Comparison of ENCODE assay signal across 14 cellular contexts in genomic region chr9:3980771-3981170, GRCh38.
DNase-seq lines count a peak whose midpoint lies in the region; ATAC-seq, FAIRE-seq and TF ChIP-seq lines count a peak whose summit lies in the region.
"Had no signal": no experiment of that assay in that cellular context is flagged by ENCODE, and none has a peak within 500 bp of the region (broad histone marks: within the 10 kb centered on the region; RNA-seq: fewer than 3 reads in every experiment).

No MANE protein-coding gene starts in this region.

- H3K27ac Mint-ChIP-seq in stimulated activated naive CD8-positive, alpha-beta T cell treated with anti-CD3 and anti-CD28 coated beads, Interleukin-15, amount 100 ng/mL, for 72 hours = no peak overlapping the region
- H3K27ac Mint-ChIP-seq: natural killer cell had no signal

- in situ Hi-C loops in mammary epithelial cell (cut with MboI; ENCODE audit: low sequenced_read_pairs in 2 of 2) = no loop called here

- H2AFZ ChIP-seq in mammary epithelial cell (ENCODE audit: low read depth, low read length) = no peak overlapping the region

- H3K4me2 ChIP-seq in mammary epithelial cell (ENCODE audit: insufficient read depth, low read depth, low read length) = no peak overlapping the region

- H3K4me3 ChIP-seq in fibroblast of the aortic adventitia (ENCODE audit: low read depth, low read length) (no peak overlapping the region), pancreas (no peak overlapping the region), mammary epithelial cell (replicated peaks in 1 of 3; ENCODE audit: insufficient read depth in 1 of 3, low read depth in 2 of 3, low read length in 3 of 3) (no peak overlapping the region)

- H3K79me2 ChIP-seq in mammary epithelial cell (ENCODE audit: insufficient read depth, low read length) = no peaks in the 10 kb centered on the region

- H3K27me3 Mint-ChIP-seq in stimulated activated naive CD8-positive, alpha-beta T cell treated with anti-CD3 and anti-CD28 coated beads, Interleukin-15, amount 100 ng/mL, for 72 hours = no peaks in the 10 kb centered on the region

- H3K4me1 Mint-ChIP-seq in stimulated activated naive CD8-positive, alpha-beta T cell treated with anti-CD3 and anti-CD28 coated beads, Interleukin-15, amount 100 ng/mL, for 72 hours = no peaks in the 10 kb centered on the region
- H3K4me1 Mint-ChIP-seq: natural killer cell had no signal

- H3K27me3 ChIP-seq in pancreas = no peaks in the 10 kb centered on the region
- no peaks in the 10 kb centered on the region for H3K27me3 ChIP-seq in mammary epithelial cell (ENCODE audit: insufficient read depth, low read length)

- H3K36me3 ChIP-seq in pancreas = no peaks in the 10 kb centered on the region
- H3K36me3 ChIP-seq in mammary epithelial cell (ENCODE audit: insufficient read depth, low read length) = no peaks in the 10 kb centered on the region

- H3K9me3 ChIP-seq in pancreas (no peaks in the 10 kb centered on the region), mammary epithelial cell (replicated peaks; ENCODE audit: insufficient read depth, low read length) (no peaks in the 10 kb centered on the region)

- H4K20me1 ChIP-seq in mammary epithelial cell (ENCODE audit: insufficient read depth, low read length) = no peaks in the 10 kb centered on the region

- H3K9ac ChIP-seq in mammary epithelial cell (ENCODE audit: insufficient read depth, low read length) = no peak overlapping the region

- FAIRE-seq in pancreas (lab: Jason Lieb, UNC) = no peak
- FAIRE-seq: H54 had no signal

- no peak overlapping the region for H3K4me3 Mint-ChIP-seq in stimulated activated naive CD8-positive, alpha-beta T cell treated with anti-CD3 and anti-CD28 coated beads, Interleukin-15, amount 100 ng/mL, for 72 hours
- H3K4me3 Mint-ChIP-seq: natural killer cell had no signal

- ATAC-seq in pancreas (peak in 3 of 4 donors; percentile 34 to 55 (median 38)), GM21423 (IDR thresholded peaks at IDR 0.05; ENCODE audit: unreplicated experiment) (no peak)
- no peak for ATAC-seq in stimulated activated naive CD8-positive, alpha-beta T cell treated with anti-CD3 and anti-CD28 coated beads, Interleukin-15, amount 100 ng/mL, for 72 hours
- ATAC-seq: natural killer cell, Panc1 had no signal

- CTCF ChIA-PET in mammary epithelial cell (lab: Charles Lee; ENCODE audit: low non-redundant PET) = no interaction called here

- TF ChIP-seq CTCF in fibroblast of the aortic adventitia (IDR thresholded peaks at IDR 0.05; ENCODE audit: insufficient read depth, low read length) = no peak
- TF ChIP-seq CTCF in pancreas (IDR thresholded peaks at IDR 0.05) = no peak
- TF ChIP-seq CTCF in mammary epithelial cell (conservative IDR thresholded peaks at IDR 0.05 in 1 of 2, IDR thresholded peaks at IDR 0.05 in 1 of 2; ENCODE audit: extremely low read depth in 1 of 2, insufficient read depth in 1 of 2, low read depth in 1 of 2, low read length in 2 of 2) = no peak

- 36 to 39% methylated on average over 9 of the region's 9 CpGs for WGBS in pancreas, 2 donors
- 23% methylated on average over 8 of the region's 9 CpGs for WGBS in mammary epithelial cell (ENCODE audit: low coverage, missing lambda C conversion rate)

- H3K4me1 ChIP-seq in pancreas (no peaks in the 10 kb centered on the region), mammary epithelial cell (ENCODE audit: insufficient read depth, low read length) (no peaks in the 10 kb centered on the region)

- intact Hi-C loops in pancreas (cut with DNase I) = loop anchor here in 1 of 3 donors (5.0 kb wide), 1 partner anchor 382 kb away; no protein-coding TSS in a partner anchor
- intact Hi-C loops in mammary epithelial cell (cut with micrococcal nuclease) = no loop called here

- no peak overlapping the region for H3K27ac ChIP-seq in pancreas
- H3K27ac ChIP-seq in mammary epithelial cell (ENCODE audit: insufficient read depth, low read depth, low read length) = no peak overlapping the region

- dilution Hi-C loops in mammary epithelial cell (cut with HindIII; ENCODE audit: low sequenced_read_pairs) = no loop called here

- DNase-seq in DMS 273 treated with DMSO at 0.1 percent for 48 hours (lab: John Stamatoyannopoulos, UW) (peak; percentile 20), NCI-H446 treated with DMSO at 0.1 percent for 48 hours (lab: John Stamatoyannopoulos, UW) (peak; percentile 86), fibroblast of the aortic adventitia (ENCODE audit: low read depth) (peak; percentile 59), pancreas (no peak), A172 (ENCODE audit: low spot score) (no peak), mammary epithelial cell (no peak)
- no peak for DNase-seq in stimulated activated naive CD8-positive, alpha-beta T cell treated with anti-CD3 and anti-CD28 coated beads, Interleukin-15, amount 100 ng/mL, for 72 hours
- DNase-seq: COR-L47; natural killer cell; NCI-H1694 treated with DMSO at 0.1 percent for 48 hours; stimulated activated naive CD4-positive, alpha-beta T cell treated with Interleukin-2 at 50 U/mL for 16 hours had no signal

- H3K9me3 Mint-ChIP-seq in stimulated activated naive CD8-positive, alpha-beta T cell treated with anti-CD3 and anti-CD28 coated beads, Interleukin-15, amount 100 ng/mL, for 72 hours = peaks cover 9 to 18% of the 10 kb centered on the region in 2 donors

- no TSS peak for BruUV-seq in mammary epithelial cell (replicated peaks; lab: Mats Ljungman, UMichigan)

Comparison
In these comparisons a context has a peak if more than half of its experiments do, and no peak if none do; other contexts are left out.
1. DNase-seq: peak in DMS 273 treated with DMSO at 0.1 percent for 48 hours (single experiment), NCI-H446 treated with DMSO at 0.1 percent for 48 hours (single experiment) and fibroblast of the aortic adventitia (single experiment); none in pancreas (0 of 6), A172 (single experiment), stimulated activated naive CD8-positive, alpha-beta T cell treated with anti-CD3 and anti-CD28 coated beads, Interleukin-15, amount 100 ng/mL, for 72 hours (0 of 2) and mammary epithelial cell (single experiment).
2. ATAC-seq: peak in pancreas (3 of 4); none in GM21423 (single experiment) and stimulated activated naive CD8-positive, alpha-beta T cell treated with anti-CD3 and anti-CD28 coated beads, Interleukin-15, amount 100 ng/mL, for 72 hours (single experiment).